In the genomic region with DNA sequence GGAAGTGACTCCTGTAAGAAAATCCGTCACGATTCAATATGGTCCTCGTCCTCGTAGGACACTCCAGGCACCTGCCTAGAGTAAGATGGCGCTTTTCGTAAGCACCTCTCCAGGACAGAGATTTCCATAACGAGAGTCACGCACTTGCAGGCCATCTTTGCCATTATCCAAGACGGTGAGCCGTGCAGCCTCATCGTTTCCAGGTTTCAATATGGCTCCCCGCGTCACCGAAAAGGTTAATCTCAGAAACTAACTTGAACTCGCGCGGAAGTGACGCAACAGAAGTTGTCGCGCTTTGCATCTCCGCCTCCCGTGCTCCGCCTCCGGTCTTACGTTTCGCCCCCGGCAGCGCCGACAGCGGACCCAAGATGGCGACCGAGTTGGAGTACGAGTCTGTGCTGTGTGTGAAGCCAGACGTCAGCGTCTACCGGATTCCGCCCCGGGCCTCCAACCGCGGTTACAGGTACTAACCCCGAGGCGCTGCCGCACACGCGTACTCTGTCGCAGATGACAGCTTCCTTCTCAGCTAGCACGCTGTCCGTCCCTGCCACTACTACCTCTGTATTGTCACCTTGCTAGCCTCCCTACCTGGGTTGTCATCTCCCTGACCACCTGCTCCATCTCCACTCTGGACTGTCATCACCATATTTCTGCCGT, we compare ENCODE assay signal across 8 cellular contexts. TPM values are rescaled to one million over a fixed set of nuclear protein-coding genes. Genes with fewer than 3 reads are reported as not detected.
A peak's percentile ranks its signal among the peaks of the same experiment; 100 is the strongest.
DNase-seq lines count a peak whose midpoint lies in the region; ATAC-seq lines count a peak whose summit lies in the region.

Gene NECAP1, plus strand, starts transcription at position 354 of the 657 bp plus-strand sequence. Its CDS starts 15 bp downstream, at position 369.

- peaks cover 0 to 30% (median 4%) of the 10 kb centered on the region in 3 donors for H3K36me3 Mint-ChIP-seq in CD8-positive, alpha-beta memory T cell

- H3K27ac Mint-ChIP-seq in CD8-positive, alpha-beta memory T cell = peak within 1 kb of the TSS; percentile 98 to 100 (median 99)

- H3K27ac ChIP-seq in CD8-positive, alpha-beta memory T cell (ENCODE audit: low read depth, low read length) = peak within 1 kb of the TSS; percentile 89
- peak within 1 kb of the TSS; percentile 88 for H3K27ac ChIP-seq in effector memory CD4-positive, alpha-beta T cell (ENCODE audit: insufficient read depth, low read length, poor library complexity, severe bottlenecking)

- H3K4me1 ChIP-seq in CD8-positive, alpha-beta memory T cell (ENCODE audit: insufficient read depth, low read length) = peaks cover 63% of the 10 kb centered on the region
- peaks cover 35% of the 10 kb centered on the region for H3K4me1 ChIP-seq in effector memory CD4-positive, alpha-beta T cell (ENCODE audit: control insufficient read depth, insufficient read depth, low read length, poor library complexity, severe bottlenecking)

- peaks cover 0 to 3% of the 10 kb centered on the region in 2 donors for H3K27me3 Mint-ChIP-seq in CD8-positive, alpha-beta memory T cell

- peak within 1 kb of the TSS; percentile 87 for H3K4me3 ChIP-seq in CD8-positive, alpha-beta memory T cell (ENCODE audit: low read length)
- peak within 1 kb of the TSS; percentile 66 for H3K4me3 ChIP-seq in effector memory CD4-positive, alpha-beta T cell (ENCODE audit: insufficient read depth, low read depth, low read length, poor library complexity, severe bottlenecking)

- DNase-seq in CD8-positive, alpha-beta memory T cell = peak; percentile 95 to 97 (median 97)
- DNase-seq in HS-5 (ENCODE audit: low read depth) (peak; percentile 90), lung microvascular endothelial cell (ENCODE audit: low read depth in 2 of 2) (peak; percentile 96 to 99)
- peak; percentile 76 for DNase-seq in NK-92 treated with Interleukin-12 subunit alpha and Interleukin-12 subunit beta, amount 100 ng/mL, for 24 hours (lab: John Stamatoyannopoulos, UW)
- DNase-seq in effector memory CD4-positive, alpha-beta T cell = peak; percentile 95 to 98 (median 97)
- peak; percentile 93 to 95 (median 93) for DNase-seq in stimulated activated CD4-positive, alpha-beta T cell treated with anti-CD3 and anti-CD28 coated beads, TNF-alpha, amount 100 ng/mL, for 48 hours (ENCODE audit: low read depth in 3 of 3)

- peak; percentile 75 for ATAC-seq in GM19468 (IDR thresholded peaks at IDR 0.05; ENCODE audit: extremely low read depth, unreplicated experiment)

- peaks cover 66 to 89% (median 74%) of the 10 kb centered on the region in 3 donors for H3K4me1 Mint-ChIP-seq in CD8-positive, alpha-beta memory T cell

- no peaks in the 10 kb centered on the region for H3K36me3 ChIP-seq in CD8-positive, alpha-beta memory T cell (ENCODE audit: insufficient read depth, low read length)
- no peaks in the 10 kb centered on the region for H3K36me3 ChIP-seq in effector memory CD4-positive, alpha-beta T cell (ENCODE audit: control insufficient read depth, insufficient read depth, low read length)

- H3K9me3 ChIP-seq in CD8-positive, alpha-beta memory T cell (ENCODE audit: low read length) = no peaks in the 10 kb centered on the region
- H3K9me3 ChIP-seq in effector memory CD4-positive, alpha-beta T cell (ENCODE audit: control insufficient read depth, low read length) = no peaks in the 10 kb centered on the region

- POLR2A ChIA-PET in CD8-positive, alpha-beta memory T cell (lab: Charles Lee) = interaction anchor here (0.7 to 2.2 kb wide), 4 partner anchors 55 to 1858 kb away, joined by 3 to 15 read pairs (median 6); partner anchors contain the start of gene SLC2A3
- POLR2A ChIA-PET in activated CD8-positive, alpha-beta memory T cell treated with anti-CD3 and anti-CD28 coated beads for 36 hours (lab: Charles Lee) = interaction anchor here (0.6 to 1.0 kb wide), 5 partner anchors 88 to 142 kb away, joined by 3 to 8 read pairs (median 4); no protein-coding TSS in a partner anchor

- peak within 1 kb of the TSS; percentile 95 to 99 (median 98) for H3K4me3 Mint-ChIP-seq in CD8-positive, alpha-beta memory T cell

- no peaks in the 10 kb centered on the region for H3K27me3 ChIP-seq in CD8-positive, alpha-beta memory T cell (ENCODE audit: insufficient read depth, low read length, poor library complexity, severe bottlenecking)
- H3K27me3 ChIP-seq in effector memory CD4-positive, alpha-beta T cell (replicated peaks; ENCODE audit: control insufficient read depth, insufficient read depth, low read length, poor library complexity, severe bottlenecking) = no peaks in the 10 kb centered on the region

- no peaks in the 10 kb centered on the region for H3K9me3 Mint-ChIP-seq in CD8-positive, alpha-beta memory T cell

- CTCF ChIA-PET in CD8-positive, alpha-beta memory T cell (lab: Charles Lee) = interaction anchor here (1.2 to 1.6 kb wide), 2 partner anchors 36 to 220 kb away, joined by 6 to 7 read pairs; no protein-coding TSS in a partner anchor
- CTCF ChIA-PET in activated CD8-positive, alpha-beta memory T cell treated with anti-CD3 and anti-CD28 coated beads for 36 hours (lab: Charles Lee) = interaction anchor here (1.0 kb wide), 2 partner anchors 121 to 149 kb away, joined by 3 read pairs; no protein-coding TSS in a partner anchor

RNA-seq across cellular contexts. Expression of gene NECAP1, which starts in this region (rescaled TPM):
- total RNA-seq in CD8-positive, alpha-beta memory T cell = 10 to 100 TPM; 27.1 to 34.0 TPM
- 21.2 TPM for polyA plus RNA-seq in CD8-positive, alpha-beta memory T cell
- 10 to 100 TPM; 28.8 to 30.5 TPM for total RNA-seq in activated CD8-positive, alpha-beta memory T cell treated with anti-CD3 and anti-CD28 coated beads for 36 hours
- 18.5 and 32.7 TPM in 2 replicates for total RNA-seq in lung microvascular endothelial cell

Comparison
In these comparisons a context has a peak if more than half of its experiments do, and no peak if none do; other contexts are left out.
1. Peak in every context shown above with its lines: DNase-seq, ATAC-seq, H3K4me3 ChIP-seq and H3K27ac ChIP-seq.